ENCODE assay signal across 8 cellular contexts in the genomic region with DNA sequence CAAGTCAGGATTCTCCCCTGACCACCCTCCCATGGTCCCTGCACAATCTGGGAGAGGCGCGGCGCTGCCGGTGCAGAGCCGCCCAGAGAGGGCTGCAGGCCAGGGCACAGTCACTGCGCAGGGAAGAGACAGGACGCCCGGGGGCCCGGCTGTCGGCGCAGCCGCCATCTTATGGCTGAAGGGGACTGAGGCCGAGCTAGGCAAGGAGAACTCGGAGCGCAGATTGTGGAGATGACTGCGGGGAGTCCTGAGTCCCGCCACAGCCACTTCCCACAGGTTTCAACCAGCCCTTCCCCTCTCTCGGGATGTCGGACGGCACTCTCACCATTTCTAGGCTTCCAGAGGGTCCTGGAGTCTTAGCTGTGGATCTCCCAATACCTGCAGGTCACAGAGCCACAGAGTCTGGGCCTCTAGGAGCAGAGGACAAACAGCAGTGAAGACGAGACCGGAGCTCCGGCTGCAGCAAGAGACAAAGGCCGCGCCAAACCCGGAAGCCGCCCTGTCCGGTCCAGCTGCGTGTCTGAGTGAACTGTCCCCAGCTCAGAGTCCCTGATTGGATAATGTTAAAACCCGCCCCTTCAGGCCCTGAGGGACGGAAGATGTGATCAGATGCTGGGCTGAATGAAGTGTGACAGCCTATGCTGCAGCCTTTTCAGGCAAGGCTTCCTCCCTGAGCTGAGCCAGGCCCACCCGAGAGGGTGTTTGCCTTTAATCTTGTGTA. TPM values are rescaled to one million over a fixed set of nuclear protein-coding genes. Genes with fewer than 3 reads are reported as not detected.
DNase-seq lines count a peak whose midpoint lies in the region; ATAC-seq and TF ChIP-seq lines count a peak whose summit lies in the region.

TSS of gene ZNF708 (minus strand) at position 526 of the 721 bp plus-strand sequence. CDS start at position 328, 198 bp downstream.

- H3K27me3 Mint-ChIP-seq in activated T-helper 17 cell treated with anti-CD3 and anti-CD28 coated beads, Interleukin-2, amount 50 U/mL, for 72 hours = no peaks in the 10 kb centered on the region
- H3K27me3 Mint-ChIP-seq in natural killer cell treated with Interleukin-12 subunit alpha and Interleukin-12 subunit beta and Interleukin-15 and Interleukin-18, amount 100 ng/mL, for 72 hours = no peaks in the 10 kb centered on the region

- peak; percentile 99 for ATAC-seq in GM21825 (IDR thresholded peaks at IDR 0.05; ENCODE audit: unreplicated experiment)
- peak; percentile 100 for ATAC-seq in activated T-helper 17 cell treated with anti-CD3 and anti-CD28 coated beads, Interleukin-2, amount 50 U/mL, for 72 hours (replicated peaks)
- peak; percentile 100 for ATAC-seq in natural killer cell treated with Interleukin-12 subunit alpha and Interleukin-12 subunit beta and Interleukin-15 and Interleukin-18, amount 100 ng/mL, for 72 hours
- peak; percentile 100 for ATAC-seq in stimulated activated naive CD8-positive, alpha-beta T cell treated with anti-CD3 and anti-CD28 coated beads, Interleukin-15, Interleukin-2, amounts not matched to agents 100 U/mL and 50 U/mL, for 24 hours

- DNase-seq in DMS79 treated with DMSO at 0.1 percent for 48 hours (lab: John Stamatoyannopoulos, UW) (peak; percentile 90), Kasumi-1 (lab: John Stamatoyannopoulos, UW) (peak; percentile 84 to 91), RWPE1 (ENCODE audit: low spot score) (peak; percentile 87), fibroblast of peridontal ligament (ENCODE audit: extremely low read depth) (peak; percentile 86)
- DNase-seq in natural killer cell treated with Interleukin-12 subunit alpha and Interleukin-12 subunit beta and Interleukin-15 and Interleukin-18, amount 100 ng/mL, for 72 hours (ENCODE audit: low spot score) = peak; percentile 90
- DNase-seq in stimulated activated naive CD8-positive, alpha-beta T cell treated with anti-CD3 and anti-CD28 coated beads, Interleukin-15, Interleukin-2, amounts not matched to agents 100 U/mL and 50 U/mL, for 24 hours = peak; percentile 75

- POLR2A ChIA-PET in RWPE1 (lab: Yijun Ruan, JAX; ENCODE audit: low non-redundant PET) = interaction anchor here (0.6 kb wide), 1 partner anchor 15 kb away, joined by 3 read pairs; no protein-coding TSS in a partner anchor

- H3K9me3 Mint-ChIP-seq in activated T-helper 17 cell treated with anti-CD3 and anti-CD28 coated beads, Interleukin-2, amount 50 U/mL, for 72 hours = peaks cover 5% of the 10 kb centered on the region
- H3K9me3 Mint-ChIP-seq in natural killer cell treated with Interleukin-12 subunit alpha and Interleukin-12 subunit beta and Interleukin-15 and Interleukin-18, amount 100 ng/mL, for 72 hours = peaks cover 4% of the 10 kb centered on the region

- TF ChIP-seq CTCF in RWPE1 (conservative IDR thresholded peaks at IDR 0.05; ENCODE audit: low read depth) = no peak

- peak within 1 kb of the TSS; percentile 99 for H3K4me3 Mint-ChIP-seq in activated T-helper 17 cell treated with anti-CD3 and anti-CD28 coated beads, Interleukin-2, amount 50 U/mL, for 72 hours
- peak within 1 kb of the TSS; percentile 98 for H3K4me3 Mint-ChIP-seq in natural killer cell treated with Interleukin-12 subunit alpha and Interleukin-12 subunit beta and Interleukin-15 and Interleukin-18, amount 100 ng/mL, for 72 hours

- H3K4me1 Mint-ChIP-seq in activated T-helper 17 cell treated with anti-CD3 and anti-CD28 coated beads, Interleukin-2, amount 50 U/mL, for 72 hours = peaks cover 23% of the 10 kb centered on the region
- H3K4me1 Mint-ChIP-seq in natural killer cell treated with Interleukin-12 subunit alpha and Interleukin-12 subunit beta and Interleukin-15 and Interleukin-18, amount 100 ng/mL, for 72 hours (ENCODE audit: low read depth in 2 of 2) = peaks cover 22 to 28% of the 10 kb centered on the region in 2 donors

- H3K27ac ChIP-seq in RWPE1 = peak within 1 kb of the TSS; percentile 92

- peaks cover 51% of the 10 kb centered on the region for H3K36me3 Mint-ChIP-seq in activated T-helper 17 cell treated with anti-CD3 and anti-CD28 coated beads, Interleukin-2, amount 50 U/mL, for 72 hours (ENCODE audit: low read depth)
- peaks cover 23% of the 10 kb centered on the region for H3K36me3 Mint-ChIP-seq in natural killer cell treated with Interleukin-12 subunit alpha and Interleukin-12 subunit beta and Interleukin-15 and Interleukin-18, amount 100 ng/mL, for 72 hours

- CTCF ChIA-PET in RWPE1 (lab: Yijun Ruan, JAX) = interaction anchor here (0.6 kb wide), 2 partner anchors 152 to 374 kb away, joined by 3 to 7 read pairs; no protein-coding TSS in a partner anchor

- peak within 1 kb of the TSS; percentile 100 for H3K27ac Mint-ChIP-seq in activated T-helper 17 cell treated with anti-CD3 and anti-CD28 coated beads, Interleukin-2, amount 50 U/mL, for 72 hours
- peak within 1 kb of the TSS; percentile 99 for H3K27ac Mint-ChIP-seq in natural killer cell treated with Interleukin-12 subunit alpha and Interleukin-12 subunit beta and Interleukin-15 and Interleukin-18, amount 100 ng/mL, for 72 hours

RNA-seq across cellular contexts. Expression of gene ZNF708, which starts in this region (rescaled TPM):
- 10 to 100 TPM in 1 of 2 donors, 1 to 10 TPM in 1; 8.9 to 11.8 TPM for total RNA-seq in activated T-helper 17 cell treated with anti-CD3 and anti-CD28 coated beads, Interleukin-2, amount 50 U/mL, for 72 hours
- 10 to 100 TPM; 15.7 to 19.6 TPM for total RNA-seq in natural killer cell treated with Interleukin-12 subunit alpha and Interleukin-12 subunit beta and Interleukin-15 and Interleukin-18, amount 100 ng/mL, for 72 hours

Comparison
In these comparisons a context has a peak if more than half of its experiments do, and no peak if none do; other contexts are left out.
1. Peak in every context shown above with its lines: DNase-seq, ATAC-seq and H3K27ac ChIP-seq.